ENCODE assay signal across 8 cellular contexts in genomic region chr3:48400824-48401433, GRCh38. TPM values are rescaled to one million over a fixed set of nuclear protein-coding genes. Genes with fewer than 3 reads are reported as not detected.
A peak's percentile ranks its signal among the peaks of the same experiment; 100 is the strongest.
DNase-seq lines count a peak whose midpoint lies in the region; ATAC-seq and TF ChIP-seq lines count a peak whose summit lies in the region.

No MANE protein-coding gene starts in this region.

- no peak overlapping the region for H3K23ac ChIP-seq in mesendoderm (ENCODE audit: low read length)

- no peak overlapping the region for H3K27ac Mint-ChIP-seq in activated CD4-positive, alpha-beta memory T cell treated with anti-CD3 and anti-CD28 coated beads, Interleukin-2, amount 10 ng/mL, durations not matched to agents 7 days and 5 days
- H3K27ac Mint-ChIP-seq in endodermal cell, result no peak overlapping the region

- no peak overlapping the region for H3K56ac ChIP-seq in mesendoderm (ENCODE audit: low read length)

- DNase-seq in GM12864 (ENCODE audit: low read depth), result peak; percentile 30
- peak; percentile 1 for DNase-seq in NCI-H2196 treated with DMSO at 0.1 percent for 48 hours (lab: John Stamatoyannopoulos, UW; ENCODE audit: unreplicated experiment)
- DNase-seq in activated CD4-positive, alpha-beta memory T cell treated with anti-CD3 and anti-CD28 coated beads, Interleukin-2, amount 10 ng/mL, durations not matched to agents 7 days and 5 days, result peak; percentile 72
- peak; percentile 82 for DNase-seq in endodermal cell
- DNase-seq in mesendoderm, result peak; percentile 82
- peak; percentile 66 for DNase-seq in stimulated activated CD8-positive, alpha-beta memory T cell treated with anti-CD3 and anti-CD28 coated beads, Interleukin-4, amount 100 ng/mL, for 48 hours

- H3K36me3 ChIP-seq in endodermal cell (ENCODE audit: control insufficient read depth, insufficient read depth, low read length), result peaks cover 35% of the 10 kb centered on the region
- peaks cover 12% of the 10 kb centered on the region for H3K36me3 ChIP-seq in mesendoderm (ENCODE audit: control insufficient read depth, insufficient read depth, low read length)

- no peak overlapping the region for H2BK120ac ChIP-seq in mesendoderm (ENCODE audit: low read depth, low read length)

- H3K79me2 ChIP-seq in mesendoderm (ENCODE audit: control insufficient read depth, insufficient read depth, low read length), result no peaks in the 10 kb centered on the region

- H3K4me3 ChIP-seq in GM12864 (ENCODE audit: low read depth, low read length) (no peak overlapping the region), endodermal cell (ENCODE audit: low read length) (no peak overlapping the region), mesendoderm (ENCODE audit: low read length) (no peak overlapping the region)

- no peak overlapping the region for H2BK5ac ChIP-seq in mesendoderm (ENCODE audit: low read length)

- 81 to 88% methylated on average over 2 to 6 of the region's 6 CpGs for WGBS in endodermal cell (ENCODE audit: insufficient coverage in 1 of 2, insufficient read length in 1 of 2), 2 experiments
- no CpG with 5 or more reads among the region's 6 CpGs for WGBS in mesendoderm (ENCODE audit: extremely low coverage, insufficient coverage, low lambda C conversion rate)

- no peak overlapping the region for H4K5ac ChIP-seq in mesendoderm (ENCODE audit: low read length)

- ATAC-seq in HG02588 (IDR thresholded peaks at IDR 0.05; ENCODE audit: unreplicated experiment), result no peak

- H3K27me3 ChIP-seq in endodermal cell (ENCODE audit: control insufficient read depth, insufficient read depth, low read length, poor library complexity, severe bottlenecking) (peaks cover 2% of the 10 kb centered on the region), mesendoderm (ENCODE audit: insufficient read depth, low read length, poor library complexity) (no peaks in the 10 kb centered on the region)

- CTCF ChIA-PET in activated CD4-positive, alpha-beta memory T cell treated with anti-CD3 and anti-CD28 coated beads, Interleukin-2, amount 10 ng/mL, durations not matched to agents 7 days and 5 days (lab: Charles Lee), result interaction anchor here (0.6 to 12.4 kb wide), 70 partner anchors 9 to 1859 kb away, joined by 3 to 261 read pairs (median 4); partner anchors contain the start of genes ATRIP, CCDC51, CDC25A and NCKIPSD

- H3K27me3 Mint-ChIP-seq in activated CD4-positive, alpha-beta memory T cell treated with anti-CD3 and anti-CD28 coated beads, Interleukin-2, amount 10 ng/mL, durations not matched to agents 7 days and 5 days, result peaks cover 3% of the 10 kb centered on the region
- H3K27me3 Mint-ChIP-seq in endodermal cell (ENCODE audit: insufficient read depth), result peaks cover under 1% of the 10 kb centered on the region

- H3K4me3 Mint-ChIP-seq in activated CD4-positive, alpha-beta memory T cell treated with anti-CD3 and anti-CD28 coated beads, Interleukin-2, amount 10 ng/mL, durations not matched to agents 7 days and 5 days, result no peak overlapping the region
- no peak overlapping the region for H3K4me3 Mint-ChIP-seq in endodermal cell

- H3K18ac ChIP-seq in mesendoderm (ENCODE audit: low read length), result no peak overlapping the region

- no peaks in the 10 kb centered on the region for H3K79me1 ChIP-seq in mesendoderm (ENCODE audit: low read length)

- no peak overlapping the region for H2BK15ac ChIP-seq in mesendoderm (replicated peaks; ENCODE audit: low read depth)

- no peaks in the 10 kb centered on the region for H3K4me1 ChIP-seq in endodermal cell (ENCODE audit: control insufficient read depth, insufficient read depth, low read length)
- no peaks in the 10 kb centered on the region for H3K4me1 ChIP-seq in mesendoderm (ENCODE audit: control insufficient read depth, low read depth, low read length)

- no peak overlapping the region for H3K4ac ChIP-seq in mesendoderm (ENCODE audit: low read depth, low read length)

- peaks cover 2% of the 10 kb centered on the region for H3K4me1 Mint-ChIP-seq in activated CD4-positive, alpha-beta memory T cell treated with anti-CD3 and anti-CD28 coated beads, Interleukin-2, amount 10 ng/mL, durations not matched to agents 7 days and 5 days
- no peaks in the 10 kb centered on the region for H3K4me1 Mint-ChIP-seq in endodermal cell

- no peak overlapping the region for H4K8ac ChIP-seq in mesendoderm (ENCODE audit: low read depth, low read length)

- H3K9ac ChIP-seq in endodermal cell (ENCODE audit: extremely low read depth, low read length, poor library complexity, severe bottlenecking), result no peak overlapping the region
- H3K9ac ChIP-seq in mesendoderm (ENCODE audit: low read length), result no peak overlapping the region

- no peaks in the 10 kb centered on the region for H3K36me3 Mint-ChIP-seq in activated CD4-positive, alpha-beta memory T cell treated with anti-CD3 and anti-CD28 coated beads, Interleukin-2, amount 10 ng/mL, durations not matched to agents 7 days and 5 days (ENCODE audit: low read depth)
- H3K36me3 Mint-ChIP-seq in endodermal cell (ENCODE audit: low read depth), result peaks cover 38% of the 10 kb centered on the region

- no peak overlapping the region for H2AK5ac ChIP-seq in mesendoderm (ENCODE audit: low read length)

- TF ChIP-seq CTCF in 22Rv1 (IDR thresholded peaks at IDR 0.05), result peak; percentile 92
- TF ChIP-seq CTCF in GM12864 (IDR thresholded peaks at IDR 0.05; ENCODE audit: low read depth, low read length, missing control alignments), result peak; percentile 79
- TF ChIP-seq CTCF in endodermal cell (conservative IDR thresholded peaks at IDR 0.05), result peak; percentile 83

- H3K4me2 ChIP-seq in mesendoderm (ENCODE audit: low read length), result no peak overlapping the region

- H3K9me3 ChIP-seq in endodermal cell (ENCODE audit: control insufficient read depth, low read length), result no peaks in the 10 kb centered on the region

- POLR2A ChIA-PET in activated CD4-positive, alpha-beta memory T cell treated with anti-CD3 and anti-CD28 coated beads, Interleukin-2, amount 10 ng/mL, durations not matched to agents 7 days and 5 days (lab: Charles Lee), result interaction anchor here (0.7 to 2.3 kb wide), 7 partner anchors 33 to 158 kb away, joined by 3 to 13 read pairs (median 4); partner anchors contain the start of genes ATRIP, CCDC51, SHISA5 and TMA7

- H3K27ac ChIP-seq in 22Rv1 (no peak overlapping the region), endodermal cell (ENCODE audit: low read depth, low read length) (no peak overlapping the region), mesendoderm (ENCODE audit: low read depth, low read length) (no peak overlapping the region)

- no peaks in the 10 kb centered on the region for H3K9me3 Mint-ChIP-seq in activated CD4-positive, alpha-beta memory T cell treated with anti-CD3 and anti-CD28 coated beads, Interleukin-2, amount 10 ng/mL, durations not matched to agents 7 days and 5 days
- H3K9me3 Mint-ChIP-seq in endodermal cell, result no peaks in the 10 kb centered on the region

RNA-seq across cellular contexts. Expression of gene FBXW12, which starts 28.9 kb away (rescaled TPM):
- not detected for total RNA-seq in activated CD4-positive, alpha-beta memory T cell treated with anti-CD3 and anti-CD28 coated beads, Interleukin-2, amount 10 ng/mL, durations not matched to agents 7 days and 5 days
- 1 to 10 TPM in 1 of 2 donors, under 1 TPM in 1; 0.13 to 1.4 TPM for total RNA-seq in endodermal cell
- 0.61 TPM for polyA plus RNA-seq in endodermal cell (2013, experiment 1 of 2)
- 0.62 TPM for polyA plus RNA-seq in endodermal cell (2013, experiment 2 of 2)
- 0.03 TPM for polyA plus RNA-seq in mesendoderm (2013, experiment 1 of 2)
- polyA plus RNA-seq in mesendoderm (2013, experiment 2 of 2), result 0.08 TPM

RNA-seq across cellular contexts. Expression of gene PLXNB1, which starts 29.0 kb away (rescaled TPM):
- total RNA-seq in activated CD4-positive, alpha-beta memory T cell treated with anti-CD3 and anti-CD28 coated beads, Interleukin-2, amount 10 ng/mL, durations not matched to agents 7 days and 5 days, result 1 to 10 TPM; 1.7 to 1.9 TPM
- total RNA-seq in endodermal cell, result 100 to 1,000 TPM; 175 to 216 TPM
- polyA plus RNA-seq in endodermal cell (2013, experiment 1 of 2), result 165 TPM
- polyA plus RNA-seq in endodermal cell (2013, experiment 2 of 2), result 157 TPM
- polyA plus RNA-seq in mesendoderm (2013, experiment 1 of 2), result 58.6 TPM
- 54.5 TPM for polyA plus RNA-seq in mesendoderm (2013, experiment 2 of 2)

RNA-seq across cellular contexts. Expression of gene CCDC51, which starts 39.0 kb away (rescaled TPM):
- 10 to 100 TPM; 14.9 to 17.5 TPM for total RNA-seq in activated CD4-positive, alpha-beta memory T cell treated with anti-CD3 and anti-CD28 coated beads, Interleukin-2, amount 10 ng/mL, durations not matched to agents 7 days and 5 days
- total RNA-seq in endodermal cell, result 10 to 100 TPM; 14.5 to 14.6 TPM
- polyA plus RNA-seq in endodermal cell (2013, experiment 1 of 2), result 15.2 TPM
- polyA plus RNA-seq in endodermal cell (2013, experiment 2 of 2), result 14.4 TPM
- polyA plus RNA-seq in mesendoderm (2013, experiment 1 of 2), result 17.5 TPM
- polyA plus RNA-seq in mesendoderm (2013, experiment 2 of 2), result 16.4 TPM

RNA-seq across cellular contexts. Expression of gene TMA7, which starts 39.1 kb away (rescaled TPM):
- 100 to 1,000 TPM; 240 to 241 TPM for total RNA-seq in activated CD4-positive, alpha-beta memory T cell treated with anti-CD3 and anti-CD28 coated beads, Interleukin-2, amount 10 ng/mL, durations not matched to agents 7 days and 5 days
- total RNA-seq in endodermal cell, result 100 to 1,000 TPM; 290 to 326 TPM
- 420 TPM for polyA plus RNA-seq in endodermal cell (2013, experiment 1 of 2)
- polyA plus RNA-seq in endodermal cell (2013, experiment 2 of 2), result 414 TPM
- polyA plus RNA-seq in mesendoderm (2013, experiment 1 of 2), result 1,066 TPM
- polyA plus RNA-seq in mesendoderm (2013, experiment 2 of 2), result 1,068 TPM

RNA-seq across cellular contexts. Expression of gene ATRIP, which starts 45.6 kb away (rescaled TPM):
- total RNA-seq in activated CD4-positive, alpha-beta memory T cell treated with anti-CD3 and anti-CD28 coated beads, Interleukin-2, amount 10 ng/mL, durations not matched to agents 7 days and 5 days, result 10 to 100 TPM; 13.4 to 15.2 TPM
- total RNA-seq in endodermal cell, result 10 to 100 TPM; 11.7 to 16.1 TPM
- polyA plus RNA-seq in endodermal cell (2013, experiment 1 of 2), result 11.6 TPM
- 15.2 TPM for polyA plus RNA-seq in endodermal cell (2013, experiment 2 of 2)
- polyA plus RNA-seq in mesendoderm (2013, experiment 1 of 2), result 15.5 TPM
- polyA plus RNA-seq in mesendoderm (2013, experiment 2 of 2), result 16.0 TPM

Comparison
In these comparisons a context has a peak if more than half of its experiments do, and no peak if none do; other contexts are left out.
1. DNase-seq: peak in every context shown above with its lines; median percentile 82 in endodermal cell; 82 in mesendoderm; 72 in activated CD4-positive, alpha-beta memory T cell treated with anti-CD3 and anti-CD28 coated beads, Interleukin-2, amount 10 ng/mL, durations not matched to agents 7 days and 5 days; 66 in stimulated activated CD8-positive, alpha-beta memory T cell treated with anti-CD3 and anti-CD28 coated beads, Interleukin-4, amount 100 ng/mL, for 48 hours; 30 in GM12864; 1 in NCI-H2196 treated with DMSO at 0.1 percent for 48 hours.
2. RNA of gene PLXNB1, which starts 29.0 kb away (total RNA-seq): 175 to 216 TPM in endodermal cell; 1.7 to 1.9 TPM in activated CD4-positive, alpha-beta memory T cell treated with anti-CD3 and anti-CD28 coated beads, Interleukin-2, amount 10 ng/mL, durations not matched to agents 7 days and 5 days; every median in the first group is over 10 times any median in the second.
3. Peak in every context shown above with its lines, with median percentiles within 50 percentile points of each other: CTCF ChIP-seq.